ENCODE assay signal across 1 cellular context in genomic region chr7:128103498-128104108, GRCh38.
A peak's percentile ranks its signal among the peaks of the same experiment; 100 is the strongest.
TF ChIP-seq lines count a peak whose summit lies in the region.

No MANE protein-coding gene starts in this region.

TF ChIP-seq in HepG2, 621 proteins besides CTCF, POLR2A, EP300 and RAD21 (continued from another document and continues in another):
- peak; percentile 82; the same call in 1 of the 2 replicates for TF ChIP-seq ZNF580 (CRISPR knock-in tag; IDR thresholded peaks at IDR 0.05; ENCODE audit: borderline replicate concordance, low read depth)
- TF ChIP-seq HOXA7 (CRISPR knock-in tag; IDR thresholded peaks at IDR 0.05), result no peak
- TF ChIP-seq ARNT (IDR thresholded peaks at IDR 0.05), result no peak
- TF ChIP-seq PREB (CRISPR knock-in tag; IDR thresholded peaks at IDR 0.05), result no peak
- TF ChIP-seq SCMH1 (CRISPR knock-in tag; IDR thresholded peaks at IDR 0.05; ENCODE audit: borderline replicate concordance), result no peak
- TF ChIP-seq FOSL2 (CRISPR knock-in tag; IDR thresholded peaks at IDR 0.05), result peak; percentile 48; the same call in 1 of the 2 replicates
- no peak for TF ChIP-seq ZBTB42 (CRISPR knock-in tag; IDR thresholded peaks at IDR 0.05)
- TF ChIP-seq NCOA5 (CRISPR knock-in tag; IDR thresholded peaks at IDR 0.05), result no peak
- TF ChIP-seq ZNF142 (CRISPR knock-in tag; IDR thresholded peaks at IDR 0.05), result peak; percentile 85; the same call in 1 of the 2 replicates
- TF ChIP-seq ATM (IDR thresholded peaks at IDR 0.05; ENCODE audit: borderline replicate concordance), result no peak
- TF ChIP-seq ZNF746 (CRISPR knock-in tag; IDR thresholded peaks at IDR 0.05), result no peak
- TF ChIP-seq SP2 (CRISPR knock-in tag; IDR thresholded peaks at IDR 0.05), result no peak
- TF ChIP-seq ZFX (CRISPR knock-in tag; IDR thresholded peaks at IDR 0.05; ENCODE audit: low read depth), result peak; percentile 79
- TF ChIP-seq ZBTB43 (CRISPR knock-in tag; conservative IDR thresholded peaks at IDR 0.05), result 0 out of 2 replicates have a peak, but pooled peaks have one; percentile 31
- TF ChIP-seq HOXD1 (CRISPR knock-in tag; IDR thresholded peaks at IDR 0.05), result peak; percentile 60; the same call in 1 of the 2 replicates
- TF ChIP-seq PRDM4 (CRISPR knock-in tag; IDR thresholded peaks at IDR 0.05; ENCODE audit: borderline replicate concordance), result no peak
- peak; percentile 38; the same call in 1 of the 2 replicates for TF ChIP-seq ZNF574 (CRISPR knock-in tag; IDR thresholded peaks at IDR 0.05)
- TF ChIP-seq MIXL1 (CRISPR knock-in tag; IDR thresholded peaks at IDR 0.05), result peak; percentile 34; the same call in 1 of the 2 replicates
- TF ChIP-seq ZBTB2 (CRISPR knock-in tag; IDR thresholded peaks at IDR 0.05; ENCODE audit: low read depth), result 0 out of 2 replicates have a peak, but pooled peaks have one; percentile 39
- no peak; the same call in 1 of the 2 replicates for TF ChIP-seq ZBTB33 (CRISPR knock-in tag; IDR thresholded peaks at IDR 0.05)
- TF ChIP-seq ATAD3A (CRISPR knock-in tag; IDR thresholded peaks at IDR 0.05), result no peak
- no peak for TF ChIP-seq NCOA1 (CRISPR knock-in tag; IDR thresholded peaks at IDR 0.05)
- TF ChIP-seq CCDC6 (CRISPR knock-in tag; IDR thresholded peaks at IDR 0.05), result no peak; the same call in 1 of the 2 replicates
- TF ChIP-seq TEAD3 (CRISPR knock-in tag; optimal IDR thresholded peaks at IDR 0.05; ENCODE audit: borderline replicate concordance), result peak; percentile 75
- no peak for TF ChIP-seq ZNF468 (CRISPR knock-in tag; IDR thresholded peaks at IDR 0.05)
- peak; percentile 15; the same call in 1 of the 2 replicates for TF ChIP-seq ZBTB25 (CRISPR knock-in tag; IDR thresholded peaks at IDR 0.05)
- peak; percentile 31 for TF ChIP-seq XRCC5 (optimal IDR thresholded peaks at IDR 0.05; ENCODE audit: low read length)
- TF ChIP-seq MED8 (CRISPR knock-in tag; IDR thresholded peaks at IDR 0.05; ENCODE audit: insufficient replicate concordance), result peak; percentile 54
- no peak for TF ChIP-seq FOXO4 (CRISPR knock-in tag; conservative IDR thresholded peaks at IDR 0.05)
- no peak; the same call in 1 of the 2 replicates for TF ChIP-seq HBP1 (CRISPR knock-in tag; IDR thresholded peaks at IDR 0.05; ENCODE audit: low read depth)
- no peak for TF ChIP-seq WIZ (CRISPR knock-in tag; IDR thresholded peaks at IDR 0.05)
- TF ChIP-seq RARG (CRISPR knock-in tag; IDR thresholded peaks at IDR 0.05; ENCODE audit: low read depth), result no peak
- no peak for TF ChIP-seq ZFP36L2 (CRISPR knock-in tag; IDR thresholded peaks at IDR 0.05)
- no peak for TF ChIP-seq ZNF776 (CRISPR knock-in tag; IDR thresholded peaks at IDR 0.05)
- no peak for TF ChIP-seq ZNF891 (CRISPR knock-in tag; IDR thresholded peaks at IDR 0.05)
- TF ChIP-seq ELF3 (CRISPR knock-in tag; IDR thresholded peaks at IDR 0.05), result peak; percentile 89
- TF ChIP-seq ZNF782 (CRISPR knock-in tag; IDR thresholded peaks at IDR 0.05; ENCODE audit: borderline replicate concordance), result peak; percentile 59; the same call in 1 of the 2 replicates
